Comparison of ENCODE assay signal across 16 cellular contexts in genomic region chr19:33440682-33441081, GRCh38.
DNase-seq lines count a peak whose midpoint lies in the region; ATAC-seq and TF ChIP-seq lines count a peak whose summit lies in the region.
"Had no signal": no experiment of that assay in that cellular context is flagged by ENCODE, and none has a peak within 500 bp of the region (broad histone marks: within the 10 kb centered on the region; RNA-seq: fewer than 3 reads in every experiment).

No MANE protein-coding gene starts in this region.

- no peaks in the 10 kb centered on the region for H3K4me1 Mint-ChIP-seq in activated naive CD4-positive, alpha-beta T cell treated with anti-CD3 and anti-CD28 coated beads, Interleukin-2, amount 10 ng/mL, durations not matched to agents 7 days and 5 days
- no peaks in the 10 kb centered on the region for H3K4me1 Mint-ChIP-seq in stimulated activated naive CD8-positive, alpha-beta T cell treated with anti-CD3 and anti-CD28 coated beads, Interleukin-15, amount 100 ng/mL, for 72 hours
- H3K4me1 Mint-ChIP-seq: B cell; CD4-positive, CD25-positive, alpha-beta regulatory T cell had no signal

- no peak overlapping the region for H3K27ac Mint-ChIP-seq in activated naive CD4-positive, alpha-beta T cell treated with anti-CD3 and anti-CD28 coated beads, Interleukin-2, amount 10 ng/mL, durations not matched to agents 7 days and 5 days
- H3K27ac Mint-ChIP-seq in stimulated activated naive CD8-positive, alpha-beta T cell treated with anti-CD3 and anti-CD28 coated beads, Interleukin-15, amount 100 ng/mL, for 72 hours = peak overlapping the region; percentile 59 to 82
- H3K27ac Mint-ChIP-seq: B cell had no signal

- no peaks in the 10 kb centered on the region for H3K4me1 ChIP-seq in lower lobe of right lung
- H3K4me1 ChIP-seq: Caco-2 had no signal

- no peaks in the 10 kb centered on the region for H3K36me3 Mint-ChIP-seq in activated naive CD4-positive, alpha-beta T cell treated with anti-CD3 and anti-CD28 coated beads, Interleukin-2, amount 10 ng/mL, durations not matched to agents 7 days and 5 days

- peak; percentile 8 for DNase-seq in activated naive CD4-positive, alpha-beta T cell treated with anti-CD3 and anti-CD28 coated beads, Interleukin-2, amount 10 ng/mL, durations not matched to agents 7 days and 5 days
- DNase-seq in activated naive CD4-positive, alpha-beta T cell treated with anti-CD3 and anti-CD28 coated beads, Interleukin-2, amount 50 U/mL, for 16 hours = no peak
- DNase-seq in stimulated activated naive CD8-positive, alpha-beta T cell treated with anti-CD3 and anti-CD28 coated beads, Interleukin-15, amount 100 ng/mL, for 72 hours = no peak
- DNase-seq in stimulated activated naive CD8-positive, alpha-beta T cell treated with anti-CD3 and anti-CD28 coated beads, Interleukin-15, Interleukin-2, amounts not matched to agents 100 U/mL and 50 U/mL, for 24 hours = no peak
- DNase-seq in lower lobe of right lung = peak; percentile 21
- DNase-seq: CD4-positive, CD25-positive, alpha-beta regulatory T cell; NCI-H1092 treated with DMSO at 0.1 percent for 48 hours; NCI-H2081; NCI-H446 treated with DMSO at 0.1 percent for 48 hours; SHP77 had no signal

- no peak for TF ChIP-seq CTCF in lower lobe of right lung (IDR thresholded peaks at IDR 0.05)

- H3K27me3 ChIP-seq in lower lobe of right lung (ENCODE audit: low read depth) = no peaks in the 10 kb centered on the region

- ATAC-seq in stimulated activated naive CD8-positive, alpha-beta T cell treated with anti-CD3 and anti-CD28 coated beads, Interleukin-15, amount 100 ng/mL, for 72 hours = no peak
- no peak for ATAC-seq in stimulated activated naive CD8-positive, alpha-beta T cell treated with anti-CD3 and anti-CD28 coated beads, Interleukin-15, Interleukin-2, amounts not matched to agents 100 U/mL and 50 U/mL, for 24 hours
- ATAC-seq in lower lobe of right lung (no peak), GM21619 (IDR thresholded peaks at IDR 0.05; ENCODE audit: unreplicated experiment) (no peak), HG02870 (IDR thresholded peaks at IDR 0.05; ENCODE audit: unreplicated experiment) (no peak), HG03135 (IDR thresholded peaks at IDR 0.05; ENCODE audit: unreplicated experiment) (no peak)
- ATAC-seq: Panc1 had no signal

- no peak overlapping the region for H3K4me3 Mint-ChIP-seq in activated naive CD4-positive, alpha-beta T cell treated with anti-CD3 and anti-CD28 coated beads, Interleukin-2, amount 10 ng/mL, durations not matched to agents 7 days and 5 days
- no peak overlapping the region for H3K4me3 Mint-ChIP-seq in stimulated activated naive CD8-positive, alpha-beta T cell treated with anti-CD3 and anti-CD28 coated beads, Interleukin-15, amount 100 ng/mL, for 72 hours
- H3K4me3 Mint-ChIP-seq: B cell; CD4-positive, CD25-positive, alpha-beta regulatory T cell had no signal

- no peak overlapping the region for H3K4me3 ChIP-seq in lower lobe of right lung

- no peak overlapping the region for H3K27ac ChIP-seq in lower lobe of right lung

- no peaks in the 10 kb centered on the region for H3K9me3 Mint-ChIP-seq in activated naive CD4-positive, alpha-beta T cell treated with anti-CD3 and anti-CD28 coated beads, Interleukin-2, amount 10 ng/mL, durations not matched to agents 7 days and 5 days
- H3K9me3 Mint-ChIP-seq in stimulated activated naive CD8-positive, alpha-beta T cell treated with anti-CD3 and anti-CD28 coated beads, Interleukin-15, amount 100 ng/mL, for 72 hours = no peaks in the 10 kb centered on the region
- H3K9me3 Mint-ChIP-seq: CD4-positive, CD25-positive, alpha-beta regulatory T cell had no signal

- intact Hi-C loops in lower lobe of right lung (cut with DNase I) = no loop called here

- CTCF ChIA-PET in activated naive CD4-positive, alpha-beta T cell treated with anti-CD3 and anti-CD28 coated beads, Interleukin-2, amount 10 ng/mL, durations not matched to agents 7 days and 5 days (lab: Charles Lee) = no interaction called here

- no peaks in the 10 kb centered on the region for H3K27me3 Mint-ChIP-seq in activated naive CD4-positive, alpha-beta T cell treated with anti-CD3 and anti-CD28 coated beads, Interleukin-2, amount 10 ng/mL, durations not matched to agents 7 days and 5 days
- no peaks in the 10 kb centered on the region for H3K27me3 Mint-ChIP-seq in stimulated activated naive CD8-positive, alpha-beta T cell treated with anti-CD3 and anti-CD28 coated beads, Interleukin-15, amount 100 ng/mL, for 72 hours
- H3K27me3 Mint-ChIP-seq: B cell; CD4-positive, CD25-positive, alpha-beta regulatory T cell had no signal

- H3K9me3 ChIP-seq in lower lobe of right lung = no peaks in the 10 kb centered on the region
- H3K9me3 ChIP-seq: Caco-2 had no signal

- H3K36me3 ChIP-seq in lower lobe of right lung = peaks cover 3% of the 10 kb centered on the region

Comparison
In these comparisons a context has a peak if more than half of its experiments do, and no peak if none do; other contexts are left out.
1. DNase-seq: peak in activated naive CD4-positive, alpha-beta T cell treated with anti-CD3 and anti-CD28 coated beads, Interleukin-2, amount 10 ng/mL, durations not matched to agents 7 days and 5 days (single experiment) and lower lobe of right lung (single experiment); none in activated naive CD4-positive, alpha-beta T cell treated with anti-CD3 and anti-CD28 coated beads, Interleukin-2, amount 50 U/mL, for 16 hours (single experiment), stimulated activated naive CD8-positive, alpha-beta T cell treated with anti-CD3 and anti-CD28 coated beads, Interleukin-15, amount 100 ng/mL, for 72 hours (0 of 2) and stimulated activated naive CD8-positive, alpha-beta T cell treated with anti-CD3 and anti-CD28 coated beads, Interleukin-15, Interleukin-2, amounts not matched to agents 100 U/mL and 50 U/mL, for 24 hours (single experiment).